ENCODE assay signal across 21 cellular contexts in the genomic region with DNA sequence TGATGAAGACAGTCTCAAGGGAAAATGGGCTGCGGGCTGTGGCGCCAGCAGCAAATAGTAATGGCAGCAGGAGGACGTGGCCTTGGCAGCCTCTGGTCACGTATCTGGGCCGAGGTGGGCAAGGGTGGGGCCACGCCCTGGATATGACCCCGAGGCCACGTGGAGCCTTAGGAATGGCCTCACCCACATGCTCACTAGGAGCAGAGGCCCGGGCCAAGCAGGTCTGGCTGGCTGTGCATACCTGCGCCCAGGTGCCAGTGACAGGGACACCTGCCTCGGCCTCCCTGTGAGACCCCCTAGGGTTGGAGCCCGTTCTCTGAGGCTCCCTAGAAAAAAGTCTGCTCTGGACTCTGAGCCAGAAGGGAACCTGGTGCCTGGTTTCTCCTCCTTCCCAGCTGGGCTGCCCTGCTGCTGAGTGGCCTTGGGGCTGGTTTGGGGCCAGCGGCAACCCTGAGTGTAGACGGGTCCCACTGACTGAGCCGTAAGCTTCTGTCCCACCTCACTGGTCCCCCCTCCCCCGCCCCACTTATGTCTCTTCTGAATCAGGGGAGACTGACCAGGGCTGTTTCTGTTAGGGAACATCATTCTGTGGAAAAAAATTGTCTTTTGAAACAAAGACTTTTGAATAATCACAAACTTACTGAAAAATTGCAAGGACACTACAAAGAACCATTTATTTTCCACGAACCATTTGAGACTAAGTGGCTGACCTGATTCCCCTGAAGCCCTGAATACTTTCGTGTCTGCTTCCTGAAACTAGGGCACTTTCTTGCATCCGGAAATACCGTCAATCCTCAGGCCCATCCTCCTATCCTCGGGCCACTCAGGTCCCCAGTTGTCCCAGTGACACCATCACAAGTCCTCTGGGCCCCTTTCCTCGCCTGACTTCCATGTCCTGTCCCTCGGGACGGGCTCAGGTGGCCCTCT.
DNase-seq lines count a peak whose midpoint lies in the region; ATAC-seq and TF ChIP-seq lines count a peak whose summit lies in the region.
"Had no signal": no experiment of that assay in that cellular context is flagged by ENCODE, and none has a peak within 500 bp of the region (broad histone marks: within the 10 kb centered on the region; RNA-seq: fewer than 3 reads in every experiment).

No MANE protein-coding gene starts in this region.

- H3K27ac ChIP-seq in OCI-LY7 (ENCODE audit: low read depth, low read length, poor library complexity, severe bottlenecking) (no peak overlapping the region), mesendoderm (ENCODE audit: low read depth, low read length) (no peak overlapping the region), thymus (ENCODE audit: low read depth) (peak overlapping the region; percentile 9)
- H3K27ac ChIP-seq: 22Rv1, brain microvascular endothelial cell, esophagus squamous epithelium, parathyroid adenoma, suprapubic skin had no signal

- H3K36me3 Mint-ChIP-seq in natural killer cell treated with Interleukin-12 subunit alpha and Interleukin-12 subunit beta and Interleukin-15 and Interleukin-18, amount 100 ng/mL, for 72 hours, result no peaks in the 10 kb centered on the region

- H4K5ac ChIP-seq in mesendoderm (ENCODE audit: low read length), result no peak overlapping the region

- no peaks in the 10 kb centered on the region for H3K9me2 ChIP-seq in OCI-LY7 (ENCODE audit: insufficient read depth, low read length)

- WGBS in mesendoderm (ENCODE audit: extremely low coverage, insufficient coverage, low lambda C conversion rate), result no CpG with 5 or more reads among the region's 24 CpGs
- WGBS in thymus, result 93% methylated on average over 24 of the region's 24 CpGs

- peaks cover 15 to 34% of the 10 kb centered on the region in 2 donors for H3K27me3 Mint-ChIP-seq in natural killer cell treated with Interleukin-12 subunit alpha and Interleukin-12 subunit beta and Interleukin-15 and Interleukin-18, amount 100 ng/mL, for 72 hours
- H3K27me3 Mint-ChIP-seq: activated CD4-positive, alpha-beta memory T cell treated with anti-CD3 and anti-CD28 coated beads, Interleukin-2, amount 10 ng/mL, durations not matched to agents 7 days and 5 days had no signal

- no peaks in the 10 kb centered on the region for H3K9me3 Mint-ChIP-seq in natural killer cell treated with Interleukin-12 subunit alpha and Interleukin-12 subunit beta and Interleukin-15 and Interleukin-18, amount 100 ng/mL, for 72 hours
- H3K9me3 Mint-ChIP-seq: activated CD4-positive, alpha-beta memory T cell treated with anti-CD3 and anti-CD28 coated beads, Interleukin-2, amount 10 ng/mL, durations not matched to agents 7 days and 5 days had no signal

- H3K27ac Mint-ChIP-seq in natural killer cell treated with Interleukin-12 subunit alpha and Interleukin-12 subunit beta and Interleukin-15 and Interleukin-18, amount 100 ng/mL, for 72 hours, result no peak overlapping the region
- H3K27ac Mint-ChIP-seq: activated CD4-positive, alpha-beta memory T cell treated with anti-CD3 and anti-CD28 coated beads, Interleukin-2, amount 10 ng/mL, durations not matched to agents 7 days and 5 days had no signal

- CTCF ChIA-PET in OCI-LY7 (lab: Charles Lee; ENCODE audit: unreplicated experiment), result no interaction called here

- H3K79me2 ChIP-seq in OCI-LY7 (ENCODE audit: insufficient read depth, low read depth, low read length) (no peaks in the 10 kb centered on the region), mesendoderm (ENCODE audit: control insufficient read depth, insufficient read depth, low read length) (no peaks in the 10 kb centered on the region)
- H3K79me2 ChIP-seq: parathyroid adenoma had no signal

- H3K27me3 ChIP-seq in mesendoderm (ENCODE audit: insufficient read depth, low read length, poor library complexity), result no peaks in the 10 kb centered on the region
- no peaks in the 10 kb centered on the region for H3K27me3 ChIP-seq in thymus (ENCODE audit: control insufficient read depth, insufficient read depth)
- H3K27me3 ChIP-seq: brain microvascular endothelial cell, esophagus squamous epithelium, suprapubic skin had no signal

- H3K23ac ChIP-seq in mesendoderm (ENCODE audit: low read length), result no peak overlapping the region

- intact Hi-C loops in OCI-LY7 (cut with micrococcal nuclease; ENCODE audit: unreplicated experiment), result no loop called here

- ATAC-seq in natural killer cell treated with Interleukin-12 subunit alpha and Interleukin-12 subunit beta and Interleukin-15 and Interleukin-18, amount 100 ng/mL, for 72 hours, result no peak
- no peak for ATAC-seq in GM21825 (IDR thresholded peaks at IDR 0.05; ENCODE audit: unreplicated experiment)

- no peak overlapping the region for H2AK5ac ChIP-seq in mesendoderm (ENCODE audit: low read length)

- no peaks in the 10 kb centered on the region for H3K9me3 ChIP-seq in OCI-LY7 (ENCODE audit: low read length)
- H3K9me3 ChIP-seq in thymus (ENCODE audit: control insufficient read depth), result no peaks in the 10 kb centered on the region
- H3K9me3 ChIP-seq: esophagus squamous epithelium, suprapubic skin had no signal

- H2AFZ ChIP-seq in OCI-LY7 (ENCODE audit: low read length), result peak overlapping the region; percentile 11; the same call in 1 of the 2 replicates
- H2AFZ ChIP-seq: parathyroid adenoma had no signal

- H3K4me2 ChIP-seq in OCI-LY7 (ENCODE audit: low read length) (peak overlapping the region; percentile 25; the same call in 1 of the 2 replicates), mesendoderm (ENCODE audit: low read length) (no peak overlapping the region)

- no peak overlapping the region for H2BK120ac ChIP-seq in mesendoderm (ENCODE audit: low read depth, low read length)

- no peak for TF ChIP-seq CTCF in OCI-LY7 (conservative IDR thresholded peaks at IDR 0.05; ENCODE audit: low read length)

- H3K36me3 ChIP-seq in OCI-LY7 (ENCODE audit: insufficient read depth, low read length) (no peaks in the 10 kb centered on the region), mesendoderm (ENCODE audit: control insufficient read depth, insufficient read depth, low read length) (no peaks in the 10 kb centered on the region), thymus (ENCODE audit: control insufficient read depth, insufficient read depth) (no peaks in the 10 kb centered on the region)
- H3K36me3 ChIP-seq: brain microvascular endothelial cell, esophagus squamous epithelium, suprapubic skin had no signal

- H2BK15ac ChIP-seq in mesendoderm (replicated peaks; ENCODE audit: low read depth), result no peak overlapping the region

- no peak overlapping the region for H3K4ac ChIP-seq in mesendoderm (ENCODE audit: low read depth, low read length)

- H3K4me1 Mint-ChIP-seq in natural killer cell treated with Interleukin-12 subunit alpha and Interleukin-12 subunit beta and Interleukin-15 and Interleukin-18, amount 100 ng/mL, for 72 hours (ENCODE audit: low read depth in 2 of 2), result peaks cover 0 to 4% of the 10 kb centered on the region in 2 donors
- H3K4me1 Mint-ChIP-seq: activated CD4-positive, alpha-beta memory T cell treated with anti-CD3 and anti-CD28 coated beads, Interleukin-2, amount 10 ng/mL, durations not matched to agents 7 days and 5 days had no signal

- no peak overlapping the region for H3K18ac ChIP-seq in mesendoderm (ENCODE audit: low read length)

- DNase-seq in DMS 273 (lab: John Stamatoyannopoulos, UW; ENCODE audit: unreplicated experiment) (peak; percentile 56), DMS 273 treated with DMSO at 0.1 percent for 48 hours (lab: John Stamatoyannopoulos, UW) (no peak), OCI-LY7 (ENCODE audit: low spot score) (peak; percentile 38), mesendoderm (no peak), NCI-H2227 (lab: John Stamatoyannopoulos, UW; ENCODE audit: unreplicated experiment) (no peak)
- no peak for DNase-seq in natural killer cell treated with Interleukin-12 subunit alpha and Interleukin-12 subunit beta and Interleukin-15 and Interleukin-18, amount 100 ng/mL, for 72 hours (ENCODE audit: low spot score)
- DNase-seq: activated CD4-positive, alpha-beta memory T cell treated with anti-CD3 and anti-CD28 coated beads, Interleukin-2, amount 10 ng/mL, durations not matched to agents 7 days and 5 days; activated CD4-positive, CD25-positive, alpha-beta regulatory T cell; activated gamma-delta T cell treated with Interleukin-2 at 50 U/mL for 16 hours; brain microvascular endothelial cell; DMS79 treated with DMSO at 0.1 percent for 48 hours; esophagus squamous epithelium; kidney; NCI-H1092; NCI-H2107; T1000 had no signal

- H3K4me1 ChIP-seq in OCI-LY7 (ENCODE audit: insufficient read depth, low read length, poor library complexity, severe bottlenecking) (peaks cover 15% of the 10 kb centered on the region), mesendoderm (ENCODE audit: control insufficient read depth, low read depth, low read length) (no peaks in the 10 kb centered on the region), thymus (ENCODE audit: control insufficient read depth, insufficient read depth, low read length) (no peaks in the 10 kb centered on the region)
- H3K4me1 ChIP-seq: parathyroid adenoma had no signal

- H3K56ac ChIP-seq in mesendoderm (ENCODE audit: low read length), result peak overlapping the region; percentile 15

- H3K79me1 ChIP-seq in mesendoderm (ENCODE audit: low read length), result no peaks in the 10 kb centered on the region

- H3K9ac ChIP-seq in mesendoderm (ENCODE audit: low read length), result no peak overlapping the region
- H3K9ac ChIP-seq: parathyroid adenoma had no signal

- H4K20me1 ChIP-seq in OCI-LY7 (ENCODE audit: insufficient read depth, low read length), result no peaks in the 10 kb centered on the region

- POLR2A ChIA-PET in OCI-LY7 (lab: Charles Lee), result no interaction called here

- no peak overlapping the region for H4K8ac ChIP-seq in mesendoderm (ENCODE audit: low read depth, low read length)

- H3K4me3 ChIP-seq in OCI-LY7 (ENCODE audit: low read depth, low read length, poor library complexity, severe bottlenecking) (no peak overlapping the region), mesendoderm (ENCODE audit: low read length) (no peak overlapping the region), thymus (ENCODE audit: low read length) (no peak overlapping the region)
- H3K4me3 ChIP-seq: esophagus squamous epithelium, suprapubic skin had no signal

- no peak overlapping the region for H3K4me3 Mint-ChIP-seq in natural killer cell treated with Interleukin-12 subunit alpha and Interleukin-12 subunit beta and Interleukin-15 and Interleukin-18, amount 100 ng/mL, for 72 hours
- H3K4me3 Mint-ChIP-seq: activated CD4-positive, alpha-beta memory T cell treated with anti-CD3 and anti-CD28 coated beads, Interleukin-2, amount 10 ng/mL, durations not matched to agents 7 days and 5 days had no signal

- H2BK5ac ChIP-seq in mesendoderm (ENCODE audit: low read length), result no peak overlapping the region

- BruUV-seq in OCI-LY7 (replicated peaks; lab: Mats Ljungman, UMichigan), result no TSS peak

Comparison
In these comparisons a context has a peak if more than half of its experiments do, and no peak if none do; other contexts are left out.
1. DNase-seq: peak in DMS 273 (single experiment) and OCI-LY7 (single experiment); none in DMS 273 treated with DMSO at 0.1 percent for 48 hours (single experiment), mesendoderm (single experiment), natural killer cell treated with Interleukin-12 subunit alpha and Interleukin-12 subunit beta and Interleukin-15 and Interleukin-18, amount 100 ng/mL, for 72 hours (single experiment) and NCI-H2227 (single experiment).